12 cellular contexts compared by ENCODE assay signal in genomic region chr1:109901508-109902145, GRCh38. TPM values are rescaled to one million over a fixed set of nuclear protein-coding genes. Genes with fewer than 3 reads are reported as not detected.
A peak's percentile ranks its signal among the peaks of the same experiment; 100 is the strongest.
DNase-seq lines count a peak whose midpoint lies in the region; ATAC-seq and TF ChIP-seq lines count a peak whose summit lies in the region.
"Had no signal": no experiment of that assay in that cellular context is flagged by ENCODE, and none has a peak within 500 bp of the region (broad histone marks: within the 10 kb centered on the region; RNA-seq: fewer than 3 reads in every experiment).

No MANE protein-coding gene starts in this region.

- peak; percentile 56 for ATAC-seq in left lobe of liver
- no peak for ATAC-seq in HG03520 (IDR thresholded peaks at IDR 0.05; ENCODE audit: unreplicated experiment)

- no peak overlapping the region for H3K27ac Mint-ChIP-seq in activated CD4-positive, alpha-beta memory T cell treated with anti-CD3 and anti-CD28 coated beads for 36 hours

- no peak for TF ChIP-seq CTCF in GM12865 (IDR thresholded peaks at IDR 0.05; ENCODE audit: insufficient read depth, low read depth, low read length, missing control alignments)

- H3K36me3 ChIP-seq in effector memory CD4-positive, alpha-beta T cell (ENCODE audit: control insufficient read depth, insufficient read depth, low read length), result no peaks in the 10 kb centered on the region
- H3K36me3 ChIP-seq: tibial artery, WERI-Rb-1 had no signal

- peak; percentile 33 for DNase-seq in AG08396 (ENCODE audit: low spot score)
- DNase-seq in GM12865 (ENCODE audit: low read depth), result peak; percentile 34
- peak; percentile 63 for DNase-seq in activated CD4-positive, alpha-beta memory T cell treated with anti-CD3 and anti-CD28 coated beads for 36 hours
- DNase-seq in left lobe of liver (ENCODE audit: low spot score), result peak; percentile 77
- DNase-seq in NCI-H1105 (lab: John Stamatoyannopoulos, UW), result no peak
- DNase-seq in effector memory CD4-positive, alpha-beta T cell, result no peak
- DNase-seq in islet precursor cell, result no peak
- DNase-seq: MV-4-11; stimulated activated CD4-positive, alpha-beta T cell treated with anti-CD3 and anti-CD28 coated beads, Interleukin-2, amount 100 ng/mL, for 48 hours; tibial artery; WERI-Rb-1 had no signal

- H3K9me3 ChIP-seq in effector memory CD4-positive, alpha-beta T cell (ENCODE audit: control insufficient read depth, low read length), result no peaks in the 10 kb centered on the region
- H3K9me3 ChIP-seq: tibial artery had no signal

- no peak overlapping the region for H3K27ac ChIP-seq in effector memory CD4-positive, alpha-beta T cell (ENCODE audit: insufficient read depth, low read length, poor library complexity, severe bottlenecking)
- H3K27ac ChIP-seq: tibial artery, WERI-Rb-1 had no signal

- no peak overlapping the region for H3K4me3 Mint-ChIP-seq in activated CD4-positive, alpha-beta memory T cell treated with anti-CD3 and anti-CD28 coated beads for 36 hours

- H3K36me3 Mint-ChIP-seq in activated CD4-positive, alpha-beta memory T cell treated with anti-CD3 and anti-CD28 coated beads for 36 hours, result no peaks in the 10 kb centered on the region

- POLR2A ChIA-PET in activated CD4-positive, alpha-beta memory T cell treated with anti-CD3 and anti-CD28 coated beads for 36 hours (lab: Charles Lee), result no interaction called here

- CTCF ChIA-PET in activated CD4-positive, alpha-beta memory T cell treated with anti-CD3 and anti-CD28 coated beads for 36 hours (lab: Charles Lee), result interaction anchor here (0.8 to 1.3 kb wide), 3 partner anchors 10 to 126 kb away, joined by 3 to 6 read pairs (median 3); no protein-coding TSS in a partner anchor

- peaks cover 19% of the 10 kb centered on the region for H3K4me1 Mint-ChIP-seq in activated CD4-positive, alpha-beta memory T cell treated with anti-CD3 and anti-CD28 coated beads for 36 hours (ENCODE audit: low read depth)

- H3K4me3 ChIP-seq in GM12865 (ENCODE audit: low read depth, low read length), result no peak overlapping the region
- no peak overlapping the region for H3K4me3 ChIP-seq in effector memory CD4-positive, alpha-beta T cell (ENCODE audit: insufficient read depth, low read depth, low read length, poor library complexity, severe bottlenecking)
- H3K4me3 ChIP-seq: tibial artery had no signal

- H3K9me3 Mint-ChIP-seq in activated CD4-positive, alpha-beta memory T cell treated with anti-CD3 and anti-CD28 coated beads for 36 hours, result no peaks in the 10 kb centered on the region

- H3K27me3 Mint-ChIP-seq in activated CD4-positive, alpha-beta memory T cell treated with anti-CD3 and anti-CD28 coated beads for 36 hours, result peaks cover 2% of the 10 kb centered on the region

- H3K27me3 ChIP-seq in effector memory CD4-positive, alpha-beta T cell (replicated peaks; ENCODE audit: control insufficient read depth, insufficient read depth, low read length, poor library complexity, severe bottlenecking), result no peaks in the 10 kb centered on the region
- H3K27me3 ChIP-seq: tibial artery had no signal

- intact Hi-C loops in activated CD4-positive, alpha-beta memory T cell treated with anti-CD3 and anti-CD28 coated beads for 36 hours (cut with micrococcal nuclease), result loop anchor here (10.0 kb wide), 1 partner anchor 357 kb away; the partner anchor contains the start of gene GNAI3

- peaks cover 12% of the 10 kb centered on the region for H3K4me1 ChIP-seq in effector memory CD4-positive, alpha-beta T cell (ENCODE audit: control insufficient read depth, insufficient read depth, low read length, poor library complexity, severe bottlenecking)
- H3K4me1 ChIP-seq: tibial artery had no signal

RNA-seq across cellular contexts. Expression of gene CSF1, which starts 9.0 kb away (rescaled TPM):
- total RNA-seq in activated CD4-positive, alpha-beta memory T cell treated with anti-CD3 and anti-CD28 coated beads for 36 hours, result 100 to 1,000 TPM; 135 to 140 TPM
- total RNA-seq in left lobe of liver, result 12.5 TPM

Comparison
In these comparisons a context has a peak if more than half of its experiments do, and no peak if none do; other contexts are left out.
1. DNase-seq: peak in AG08396 (single experiment), GM12865 (single experiment), activated CD4-positive, alpha-beta memory T cell treated with anti-CD3 and anti-CD28 coated beads for 36 hours (single experiment) and left lobe of liver (single experiment); none in NCI-H1105 (single experiment), effector memory CD4-positive, alpha-beta T cell (0 of 3) and islet precursor cell (single experiment).
2. RNA of gene CSF1, which starts 9.0 kb away (total RNA-seq): 135 to 140 TPM in activated CD4-positive, alpha-beta memory T cell treated with anti-CD3 and anti-CD28 coated beads for 36 hours; 12.5 TPM in left lobe of liver (single experiment); every median in the first group is over 10 times any median in the second.